Comparison of ENCODE assay signal across 8 cellular contexts in the genomic region with DNA sequence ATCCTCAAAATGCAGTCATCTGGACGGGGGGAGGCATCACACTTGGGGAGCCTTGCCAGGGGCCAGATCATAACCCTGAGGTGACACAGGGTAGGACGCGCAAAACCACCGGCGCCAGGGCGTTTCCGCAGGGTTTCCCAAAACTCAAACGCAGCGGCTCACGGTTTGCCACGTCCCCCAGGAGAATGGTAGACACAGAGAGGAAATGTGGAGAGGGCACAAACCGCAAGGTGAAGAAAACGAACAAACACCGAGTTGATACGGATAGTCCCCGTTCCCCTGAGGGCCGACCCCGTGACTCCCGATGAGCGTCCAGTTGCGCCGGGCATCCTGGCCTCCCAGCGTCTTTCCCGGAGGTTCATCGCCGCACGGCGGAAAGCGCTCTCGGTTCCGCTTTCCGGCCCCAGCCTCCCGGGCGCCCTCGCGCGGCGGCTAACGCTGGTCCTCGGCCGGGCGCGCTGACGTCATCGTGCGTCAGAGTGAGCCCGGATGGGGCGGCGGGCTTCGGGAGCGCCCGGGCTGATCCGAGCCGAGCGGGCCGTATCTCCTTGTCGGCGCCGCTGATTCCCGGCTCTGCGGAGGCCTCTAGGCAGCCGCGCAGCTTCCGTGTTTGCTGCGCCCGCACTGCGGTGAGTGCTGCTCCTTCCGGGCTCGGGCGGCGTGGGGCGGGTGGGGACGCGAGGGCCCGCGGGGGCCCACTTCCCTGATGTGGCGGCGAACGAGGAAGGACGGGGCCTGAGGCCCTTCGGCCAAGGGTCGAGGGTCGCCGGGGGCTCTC. TPM values are rescaled to one million over a fixed set of nuclear protein-coding genes. Genes with fewer than 3 reads are reported as not detected.
A peak's percentile ranks its signal among the peaks of the same experiment; 100 is the strongest.
DNase-seq lines count a peak whose midpoint lies in the region; ATAC-seq lines count a peak whose summit lies in the region.

A gene (plus strand): TSS at position 467 of the 778 bp plus-strand sequence. CDS start 2,641 bp downstream, outside the sequence.

- intact Hi-C loops in activated CD4-positive, alpha-beta T cell treated with anti-CD3 and anti-CD28 coated beads for 36 hours (cut with DNase I, micrococcal nuclease): loop anchor here (1.0 to 5.0 kb wide), 9 partner anchors 30 to 432 kb away; a partner anchor contains a TSS

- no peaks in the 10 kb centered on the region for H3K9me3 Mint-ChIP-seq in activated CD4-positive, alpha-beta T cell treated with anti-CD3 and anti-CD28 coated beads for 36 hours (ENCODE audit: low read depth)

- H3K36me3 Mint-ChIP-seq in activated CD4-positive, alpha-beta T cell treated with anti-CD3 and anti-CD28 coated beads for 36 hours (ENCODE audit: low read depth): peaks cover 28% of the 10 kb centered on the region

- peak within 1 kb of the TSS; percentile 94 for H3K4me3 Mint-ChIP-seq in activated CD4-positive, alpha-beta T cell treated with anti-CD3 and anti-CD28 coated beads for 36 hours

- peak; percentile 88 for ATAC-seq in GM19035 (IDR thresholded peaks at IDR 0.05; ENCODE audit: unreplicated experiment)
- ATAC-seq in HG03354 (IDR thresholded peaks at IDR 0.05; ENCODE audit: poor library complexity, severe bottlenecking, unreplicated experiment): peak; percentile 91
- ATAC-seq in activated CD4-positive, alpha-beta T cell treated with anti-CD3 and anti-CD28 coated beads for 36 hours: peak; percentile 89

- H3K27ac ChIP-seq in cingulate gyrus (ENCODE audit: low read depth, low read length) (peak within 1 kb of the TSS; percentile 97), layer of hippocampus (ENCODE audit: low read depth, low read length) (peak within 1 kb of the TSS; percentile 97)

- peaks cover 40% of the 10 kb centered on the region for H3K4me1 Mint-ChIP-seq in activated CD4-positive, alpha-beta T cell treated with anti-CD3 and anti-CD28 coated beads for 36 hours

- CTCF ChIA-PET in activated CD4-positive, alpha-beta T cell treated with anti-CD3 and anti-CD28 coated beads for 36 hours (lab: Charles Lee): interaction anchor here (0.6 to 4.5 kb wide), 5 partner anchors 11 to 170 kb away, joined by 3 to 34 read pairs (median 3); no protein-coding TSS in a partner anchor

- peak within 1 kb of the TSS; percentile 99 for H3K27ac Mint-ChIP-seq in activated CD4-positive, alpha-beta T cell treated with anti-CD3 and anti-CD28 coated beads for 36 hours

- H3K27me3 ChIP-seq in layer of hippocampus (ENCODE audit: control insufficient read depth, insufficient read depth, low read length): no peaks in the 10 kb centered on the region

- no peaks in the 10 kb centered on the region for H3K27me3 Mint-ChIP-seq in activated CD4-positive, alpha-beta T cell treated with anti-CD3 and anti-CD28 coated beads for 36 hours

- POLR2A ChIA-PET in activated CD4-positive, alpha-beta T cell treated with anti-CD3 and anti-CD28 coated beads for 36 hours (lab: Charles Lee): no interaction called here

- DNase-seq in Ammon's horn (ENCODE audit: low spot score) (peak; percentile 94), NCI-H510A treated with DMSO at 0.1 percent for 48 hours (lab: John Stamatoyannopoulos, UW) (peak; percentile 83)
- peak; percentile 98 for DNase-seq in activated CD4-positive, alpha-beta T cell treated with anti-CD3 and anti-CD28 coated beads for 36 hours
- peak; percentile 94 for DNase-seq in stimulated activated CD4-positive, alpha-beta T cell treated with anti-CD3 and anti-CD28 coated beads, Interleukin-1b, Interleukin-23, amount 100 ng/mL, for 48 hours

RNA-seq across cellular contexts. Expression of the gene that starts here (rescaled TPM):
- 10 to 100 TPM; 33.0 to 48.8 TPM for total RNA-seq in activated CD4-positive, alpha-beta T cell treated with anti-CD3 and anti-CD28 coated beads for 36 hours

Comparison
In these comparisons a context has a peak if more than half of its experiments do, and no peak if none do; other contexts are left out.
1. Peak in every context shown above with its lines: DNase-seq, ATAC-seq and H3K27ac ChIP-seq.